In the genomic region with DNA sequence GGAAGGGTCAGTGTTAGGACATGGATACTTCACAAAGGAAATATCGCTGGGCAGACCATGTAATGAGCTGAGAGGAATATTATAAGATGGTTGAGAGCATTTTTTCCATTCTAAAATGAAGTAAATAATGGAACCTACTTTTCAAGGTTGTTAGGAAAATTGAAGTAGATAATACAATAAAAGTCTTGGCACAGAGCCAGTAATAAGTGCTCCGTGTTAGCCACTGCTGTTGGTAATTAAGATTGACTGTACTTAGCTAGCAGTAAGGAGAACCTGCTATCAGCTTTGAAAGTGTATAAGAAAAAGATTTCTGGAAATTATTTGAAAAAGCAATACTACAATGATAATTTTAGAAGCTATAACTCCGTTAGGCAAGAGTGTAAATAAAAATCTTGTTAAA, we compare ENCODE assay signal across 27 cellular contexts.
A peak's percentile ranks its signal among the peaks of the same experiment; 100 is the strongest.
DNase-seq lines count a peak whose midpoint lies in the region; ATAC-seq and TF ChIP-seq lines count a peak whose summit lies in the region.
"Had no signal": no experiment of that assay in that cellular context is flagged by ENCODE, and none has a peak within 500 bp of the region (broad histone marks: within the 10 kb centered on the region; RNA-seq: fewer than 3 reads in every experiment).

No MANE protein-coding gene starts in this region.

- H4K5ac ChIP-seq in mesendoderm (ENCODE audit: low read length): no peak overlapping the region

- no peak overlapping the region for H3K4ac ChIP-seq in mesendoderm (ENCODE audit: low read depth, low read length)

- peaks cover 17% of the 10 kb centered on the region for H3K4me1 ChIP-seq in A673 (ENCODE audit: insufficient read depth, low read length, poor library complexity, severe bottlenecking)
- H3K4me1 ChIP-seq in gastrocnemius medialis: no peaks in the 10 kb centered on the region
- no peaks in the 10 kb centered on the region for H3K4me1 ChIP-seq in mesendoderm (ENCODE audit: control insufficient read depth, low read depth, low read length)
- H3K4me1 ChIP-seq: neural progenitor cell, Peyer's patch had no signal

- no peak overlapping the region for H3K56ac ChIP-seq in mesendoderm (ENCODE audit: low read length)

- no peak overlapping the region for H2AK5ac ChIP-seq in mesendoderm (ENCODE audit: low read length)

- TF ChIP-seq POLR2A in gastrocnemius medialis (IDR thresholded peaks at IDR 0.05): no peak

- H2BK5ac ChIP-seq in mesendoderm (ENCODE audit: low read length): no peak overlapping the region

- DNase-seq in A673 (ENCODE audit: low spot score) (peak; percentile 18), COR-L47 (lab: John Stamatoyannopoulos, UW) (peak; percentile 37), NCI-H1436 (lab: John Stamatoyannopoulos, UW) (peak; percentile 78), NCI-H748 treated with DMSO at 0.1 percent for 48 hours (lab: John Stamatoyannopoulos, UW) (peak; percentile 64), gastrocnemius medialis (no peak), left ventricle myocardium superior (no peak), mesendoderm (no peak)
- DNase-seq: activated CD4-positive, alpha-beta T cell treated with anti-CD3 and anti-CD28 coated beads, Interleukin-2, amount 10 ng/mL, durations not matched to agents 7 days and 5 days; activated naive CD4-positive, alpha-beta T cell; activated T-cell treated with anti-CD3 and anti-CD28 coated beads, Interleukin-2, amount 50 U/mL, for 4 hours; cerebellar nuclear complex; HFFc6; hypothalamus; immature natural killer cell; left colon; MV-4-11; NCI-H345; Peyer's patch; right cardiac atrium; SHP77 treated with DMSO at 0.1 percent for 48 hours; stimulated activated CD4-positive, alpha-beta T cell treated with anti-CD3 and anti-CD28 coated beads, Interleukin-12 subunit alpha, Interleukin-12 subunit beta, amount 100 ng/mL, for 4 hours; stimulated activated CD4-positive, alpha-beta T cell treated with anti-CD3 and anti-CD28 coated beads, Interleukin-4, amount 100 ng/mL, for 24 hours; stimulated activated naive B cell treated with anti-CD40 and anti-IgM and Interleukin-4, amounts not matched to agents 10 μg/mL and 1 μg/mL and 100 μg/mL, for 72 hours; SW 1271; T1000 had no signal

- H3K36me3 ChIP-seq in A673 (ENCODE audit: insufficient read depth, low read length, poor library complexity, severe bottlenecking) (peaks cover 5% of the 10 kb centered on the region), gastrocnemius medialis (peaks cover 8 to 10% of the 10 kb centered on the region in 2 donors), mesendoderm (ENCODE audit: control insufficient read depth, insufficient read depth, low read length) (no peaks in the 10 kb centered on the region)
- H3K36me3 ChIP-seq: neural progenitor cell, Peyer's patch had no signal

- TF ChIP-seq CTCF in A673 (conservative IDR thresholded peaks at IDR 0.05; ENCODE audit: low read depth, low read length): no peak
- TF ChIP-seq CTCF in gastrocnemius medialis (IDR thresholded peaks at IDR 0.05 in 4 of 5, conservative IDR thresholded peaks at IDR 0.05 in 1 of 5): no peak

- no peaks in the 10 kb centered on the region for H3K79me2 ChIP-seq in mesendoderm (ENCODE audit: control insufficient read depth, insufficient read depth, low read length)

- CTCF ChIA-PET in A673 (lab: Charles Lee): no interaction called here

- in situ Hi-C loops in gastrocnemius medialis (cut with MboI; ENCODE audit: low sequenced_read_pairs in 4 of 4): no loop called here

- no peak overlapping the region for H3K23ac ChIP-seq in mesendoderm (ENCODE audit: low read length)

- H3K27me3 ChIP-seq in A673 (replicated peaks; ENCODE audit: insufficient read depth, low read depth, low read length, poor library complexity) (no peaks in the 10 kb centered on the region), gastrocnemius medialis (no peaks in the 10 kb centered on the region), mesendoderm (ENCODE audit: insufficient read depth, low read length, poor library complexity) (no peaks in the 10 kb centered on the region)
- H3K27me3 ChIP-seq: neural progenitor cell, Peyer's patch had no signal

- H3K27ac ChIP-seq in A673 (ENCODE audit: low read depth, low read length, poor library complexity, severe bottlenecking) (no peak overlapping the region), gastrocnemius medialis (no peak overlapping the region), mesendoderm (ENCODE audit: low read depth, low read length) (no peak overlapping the region)
- H3K27ac ChIP-seq: C4-2B, neural progenitor cell, Peyer's patch had no signal

- WGBS in mesendoderm (ENCODE audit: extremely low coverage, insufficient coverage, low lambda C conversion rate): no CpG with 5 or more reads among the region's 3 CpGs

- no peak overlapping the region for H2BK15ac ChIP-seq in mesendoderm (replicated peaks; ENCODE audit: low read depth)

- no peaks in the 10 kb centered on the region for H3K79me1 ChIP-seq in mesendoderm (ENCODE audit: low read length)

- BruUV-seq in A673 (replicated peaks; lab: Mats Ljungman, UMichigan): no TSS peak

- POLR2A ChIA-PET in A673 (lab: Charles Lee; ENCODE audit: low non-redundant PET): no interaction called here

- H3K9me3 ChIP-seq in A673 (ENCODE audit: low read depth, low read length, poor library complexity, severe bottlenecking) (no peaks in the 10 kb centered on the region), gastrocnemius medialis (no peaks in the 10 kb centered on the region)
- H3K9me3 ChIP-seq: Peyer's patch had no signal

- H2BK120ac ChIP-seq in mesendoderm (ENCODE audit: low read depth, low read length): no peak overlapping the region

- ATAC-seq in gastrocnemius medialis (no peak), left ventricle myocardium superior (no peak)
- ATAC-seq: left colon, right cardiac atrium had no signal

- H3K9ac ChIP-seq in mesendoderm (ENCODE audit: low read length): no peak overlapping the region
- H3K9ac ChIP-seq: neural progenitor cell had no signal

- H4K8ac ChIP-seq in mesendoderm (ENCODE audit: low read depth, low read length): no peak overlapping the region

- no peak overlapping the region for H3K4me3 ChIP-seq in A673 (ENCODE audit: low read depth, low read length, poor library complexity, severe bottlenecking)
- H3K4me3 ChIP-seq in gastrocnemius medialis: no peak overlapping the region
- H3K4me3 ChIP-seq in mesendoderm (ENCODE audit: low read length): no peak overlapping the region
- H3K4me3 ChIP-seq: neural progenitor cell, Peyer's patch had no signal

- intact Hi-C loops in A673 (cut with micrococcal nuclease; ENCODE audit: unreplicated experiment) (loop anchor here (10.0 kb wide), 1 partner anchor 778 kb away; no protein-coding TSS in a partner anchor), gastrocnemius medialis (cut with DNase I; ENCODE audit: low total_unique reads) (no loop called here), left ventricle myocardium superior (cut with micrococcal nuclease) (no loop called here)

- no peak overlapping the region for H3K4me2 ChIP-seq in mesendoderm (ENCODE audit: low read length)
- H3K4me2 ChIP-seq: neural progenitor cell had no signal

- no peak overlapping the region for H3K18ac ChIP-seq in mesendoderm (ENCODE audit: low read length)

Comparison
In these comparisons a context has a peak if more than half of its experiments do, and no peak if none do; other contexts are left out.
1. DNase-seq: peak in A673 (single experiment), COR-L47 (single experiment), NCI-H1436 (single experiment) and NCI-H748 treated with DMSO at 0.1 percent for 48 hours (single experiment); none in gastrocnemius medialis (0 of 2), left ventricle myocardium superior (single experiment) and mesendoderm (single experiment).